Comparison of ENCODE assay signal across 18 cellular contexts in the genomic region with DNA sequence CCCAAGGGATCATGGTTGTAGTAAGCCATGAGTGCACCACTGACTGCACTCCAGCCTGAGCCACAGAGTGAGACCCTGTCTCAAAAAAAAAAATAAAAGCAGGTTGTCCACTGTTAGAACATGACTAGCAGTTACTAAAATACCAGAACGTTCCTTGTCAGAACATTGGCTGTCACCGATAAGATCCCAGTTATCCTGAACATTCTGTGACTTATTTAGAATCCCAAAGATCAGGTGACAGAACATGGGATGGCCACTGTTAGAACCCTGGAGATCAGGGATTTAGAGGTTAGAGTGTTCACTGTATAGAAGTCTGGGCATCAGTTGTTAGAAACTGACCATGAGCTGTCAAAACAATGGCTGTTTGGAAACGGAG. TPM values are rescaled to one million over a fixed set of nuclear protein-coding genes. Genes with fewer than 3 reads are reported as not detected.
A peak's percentile ranks its signal among the peaks of the same experiment; 100 is the strongest.
DNase-seq lines count a peak whose midpoint lies in the region; ATAC-seq and TF ChIP-seq lines count a peak whose summit lies in the region.
"Had no signal": no experiment of that assay in that cellular context is flagged by ENCODE, and none has a peak within 500 bp of the region (broad histone marks: within the 10 kb centered on the region; RNA-seq: fewer than 3 reads in every experiment).

No MANE protein-coding gene starts in this region.

- TF ChIP-seq EP300 in suprapubic skin (IDR thresholded peaks at IDR 0.05): no peak

- no peak overlapping the region for H3K4me3 Mint-ChIP-seq in activated T-helper 17 cell treated with anti-CD3 and anti-CD28 coated beads, Interleukin-2, amount 50 U/mL, for 72 hours

- in situ Hi-C loops in GM13976 (cut with MboI; ENCODE audit: low sequenced_read_pairs, unreplicated experiment) (no loop called here), brain microvascular endothelial cell (cut with HindIII; ENCODE audit: low pct_ligation_motif_present, low sequenced_read_pairs) (no loop called here)

- no peak for DNase-seq in heart right ventricle
- peak; percentile 57 for DNase-seq in myocyte (ENCODE audit: low read depth)
- no peak for DNase-seq in suprapubic skin (ENCODE audit: low spot score in 2 of 2)
- no peak for DNase-seq in GM13976 (ENCODE audit: low spot score)
- DNase-seq in brain microvascular endothelial cell: no peak
- no peak for DNase-seq in NCI-H2029 treated with DMSO at 0.1 percent for 48 hours (lab: John Stamatoyannopoulos, UW)
- DNase-seq: activated CD4-positive, CD25-positive, alpha-beta regulatory T cell; CD4-positive, alpha-beta memory T cell; effector CD4-positive, alpha-beta T cell; glutamatergic neuron; NCI-H1092; NCI-H748 treated with DMSO at 0.1 percent for 48 hours; stimulated activated CD4-positive, alpha-beta T cell treated with anti-CD3 and anti-CD28 coated beads, Interleukin-4, amount 100 ng/mL, for 24 hours had no signal

- TF ChIP-seq POLR2A in suprapubic skin (IDR thresholded peaks at IDR 0.05): no peak

- H3K9me3 Mint-ChIP-seq in activated T-helper 17 cell treated with anti-CD3 and anti-CD28 coated beads, Interleukin-2, amount 50 U/mL, for 72 hours: no peaks in the 10 kb centered on the region

- TF ChIP-seq CTCF in heart right ventricle (IDR thresholded peaks at IDR 0.05) (no peak), suprapubic skin (IDR thresholded peaks at IDR 0.05) (no peak), GM13976 (IDR thresholded peaks at IDR 0.05; ENCODE audit: borderline replicate concordance, control extremely low read depth, extremely low read depth, insufficient read depth, missing control alignments) (no peak), brain microvascular endothelial cell (IDR thresholded peaks at IDR 0.05; ENCODE audit: low read depth, low read length, missing control alignments) (no peak)

- peaks cover 11% of the 10 kb centered on the region for H3K4me1 Mint-ChIP-seq in activated T-helper 17 cell treated with anti-CD3 and anti-CD28 coated beads, Interleukin-2, amount 50 U/mL, for 72 hours

- WGBS in heart right ventricle, 2 donors: 21 to 33% methylated on average over 3 of the region's 3 CpGs
- 70% methylated on average over 3 of the region's 3 CpGs for WGBS in suprapubic skin

- H3K9me3 ChIP-seq in heart right ventricle: no peaks in the 10 kb centered on the region
- no peaks in the 10 kb centered on the region for H3K9me3 ChIP-seq in suprapubic skin

- no peaks in the 10 kb centered on the region for H3K27me3 Mint-ChIP-seq in activated T-helper 17 cell treated with anti-CD3 and anti-CD28 coated beads, Interleukin-2, amount 50 U/mL, for 72 hours
- H3K27me3 Mint-ChIP-seq: CD4-positive, alpha-beta memory T cell had no signal

- intact Hi-C loops in heart right ventricle (cut with DNase I): no loop called here

- H3K36me3 ChIP-seq in heart right ventricle (no peaks in the 10 kb centered on the region), suprapubic skin (no peaks in the 10 kb centered on the region), brain microvascular endothelial cell (replicated peaks) (no peaks in the 10 kb centered on the region)

- peak overlapping the region; percentile 62 for H3K27ac Mint-ChIP-seq in activated T-helper 17 cell treated with anti-CD3 and anti-CD28 coated beads, Interleukin-2, amount 50 U/mL, for 72 hours

- H3K4me1 ChIP-seq in heart right ventricle: peaks cover 3 to 34% (median 22%) of the 10 kb centered on the region in 9 donors
- H3K4me1 ChIP-seq in suprapubic skin: peaks cover 27% of the 10 kb centered on the region

- peaks cover 0 to 7% (median 0%) of the 10 kb centered on the region in 7 donors for H3K27me3 ChIP-seq in heart right ventricle
- no peaks in the 10 kb centered on the region for H3K27me3 ChIP-seq in suprapubic skin
- no peaks in the 10 kb centered on the region for H3K27me3 ChIP-seq in brain microvascular endothelial cell (replicated peaks)

- no peak for ATAC-seq in activated T-helper 17 cell treated with anti-CD3 and anti-CD28 coated beads, Interleukin-2, amount 50 U/mL, for 72 hours (replicated peaks)
- ATAC-seq in heart right ventricle (peak in 5 of 8 donors; percentile 39 to 79 (median 47)), GM18511 (IDR thresholded peaks at IDR 0.05; ENCODE audit: unreplicated experiment) (no peak)
- ATAC-seq: esophagus mucosa had no signal

- peak overlapping the region in 9 of 10 donors; percentile 22 to 78 (median 51) for H3K27ac ChIP-seq in heart right ventricle
- H3K27ac ChIP-seq in suprapubic skin: peak overlapping the region; percentile 12
- H3K27ac ChIP-seq in brain microvascular endothelial cell: no peak overlapping the region
- H3K27ac ChIP-seq: skin epidermis had no signal

- no peak overlapping the region for H3K4me3 ChIP-seq in heart right ventricle
- H3K4me3 ChIP-seq in suprapubic skin: no peak overlapping the region
- H3K4me3 ChIP-seq in brain microvascular endothelial cell (ENCODE audit: low read depth, low read length): no peak overlapping the region
- H3K4me3 ChIP-seq: skin epidermis had no signal

- H3K36me3 Mint-ChIP-seq in activated T-helper 17 cell treated with anti-CD3 and anti-CD28 coated beads, Interleukin-2, amount 50 U/mL, for 72 hours (ENCODE audit: low read depth): peaks cover 13% of the 10 kb centered on the region
- H3K36me3 Mint-ChIP-seq: CD4-positive, alpha-beta memory T cell had no signal

RNA-seq across cellular contexts. Expression of gene CES4A, which starts 8.6 kb away (rescaled TPM):
- total RNA-seq in activated T-helper 17 cell treated with anti-CD3 and anti-CD28 coated beads, Interleukin-2, amount 50 U/mL, for 72 hours: 10 to 100 TPM; 18.3 to 43.5 TPM
- total RNA-seq in heart right ventricle (10 to 100 TPM in 1 of 10 donors, 1 to 10 TPM in 9; 3.8 to 10.4 (median 6.0) TPM), myocyte (0.10 and 0.19 TPM in 2 replicates), suprapubic skin (100 to 1,000 TPM in 2 of 4 donors, 10 to 100 TPM in 2; 47.2 to 148 (median 99.9) TPM)
- polyA plus RNA-seq in heart right ventricle: 10 to 100 TPM; 12.3 to 20.6 TPM
- 0.71 TPM for polyA plus RNA-seq in myocyte (2012)
- total RNA-seq: SK-MEL-5 had no signal

RNA-seq across cellular contexts. Expression of gene CBFB, which starts 32.0 kb away (rescaled TPM):
- total RNA-seq in activated T-helper 17 cell treated with anti-CD3 and anti-CD28 coated beads, Interleukin-2, amount 50 U/mL, for 72 hours: 100 to 1,000 TPM; 115 to 214 TPM
- 10 to 100 TPM; 22.2 to 36.4 (median 29.8) TPM for total RNA-seq in heart right ventricle
- 10 to 100 TPM; 17.6 to 22.9 TPM for polyA plus RNA-seq in heart right ventricle
- total RNA-seq in myocyte: 54.1 and 75.1 TPM in 2 replicates
- polyA plus RNA-seq in myocyte (2012): 29.6 TPM
- 10 to 100 TPM; 28.2 to 68.3 (median 46.6) TPM for total RNA-seq in suprapubic skin

RNA-seq across cellular contexts. Expression of gene CES3, which starts 35.9 kb away (rescaled TPM):
- 1 to 10 TPM; 2.6 to 4.2 TPM for total RNA-seq in activated T-helper 17 cell treated with anti-CD3 and anti-CD28 coated beads, Interleukin-2, amount 50 U/mL, for 72 hours
- total RNA-seq in heart right ventricle (1 to 10 TPM in 6 of 10 donors, under 1 TPM in 4; 0.45 to 2.4 (median 1.1) TPM), myocyte (1.7 and 1.9 TPM in 2 replicates), suprapubic skin (1 to 10 TPM in 3 of 4 donors, not detected in 1; 1.4 to 2.2 (median 1.5) TPM)
- 1 to 10 TPM in 1 of 2 donors, under 1 TPM in 1; 0.07 to 2.8 TPM for polyA plus RNA-seq in heart right ventricle
- 0.19 TPM for polyA plus RNA-seq in myocyte (2012)
- polyA plus RNA-seq: CD4-positive, alpha-beta memory T cell had no signal

Comparison
In these comparisons a context has a peak if more than half of its experiments do, and no peak if none do; other contexts are left out.
1. ATAC-seq: peak in heart right ventricle (5 of 8); none in activated T-helper 17 cell treated with anti-CD3 and anti-CD28 coated beads, Interleukin-2, amount 50 U/mL, for 72 hours (single experiment) and GM18511 (single experiment).